In genomic region chr10:68876246-68876918, GRCh38 we compare ENCODE assay signal across 19 cellular contexts. TPM values are rescaled to one million over a fixed set of nuclear protein-coding genes. Genes with fewer than 3 reads are reported as not detected.
A peak's percentile ranks its signal among the peaks of the same experiment; 100 is the strongest.
DNase-seq lines count a peak whose midpoint lies in the region; TF ChIP-seq lines count a peak whose summit lies in the region.
"Had no signal": no experiment of that assay in that cellular context is flagged by ENCODE, and none has a peak within 500 bp of the region (broad histone marks: within the 10 kb centered on the region; RNA-seq: fewer than 3 reads in every experiment).

No MANE protein-coding gene starts in this region.

- no peak overlapping the region for H3K18ac ChIP-seq in mesenchymal stem cell (ENCODE audit: low read depth in 1 of 2, low read length in 2 of 2)

- no peaks in the 10 kb centered on the region for H3K9me3 Mint-ChIP-seq in type B pancreatic cell
- H3K9me3 Mint-ChIP-seq: activated naive CD4-positive, alpha-beta T cell treated with anti-CD3 and anti-CD28 coated beads, Interleukin-2, amount 10 ng/mL, durations not matched to agents 7 days and 5 days; CD4-positive, alpha-beta memory T cell; immature natural killer cell; T-helper 2 cell treated with Interferon-gamma antibody and Interleukin-4, amounts not matched to agents 5 μg/mL and 100 μg/mL, for 36 hours had no signal

- no peak overlapping the region for H2AK5ac ChIP-seq in mesenchymal stem cell (ENCODE audit: low read length, severe bottlenecking)

- H2BK15ac ChIP-seq in mesenchymal stem cell (ENCODE audit: low read depth, poor library complexity, severe bottlenecking): no peak overlapping the region

- WGBS in mesenchymal stem cell: 60% methylated on average over 11 of the region's 11 CpGs

- TF ChIP-seq CTCF in cardiac muscle cell (IDR thresholded peaks at IDR 0.05; ENCODE audit: low read depth, low read length): no peak
- TF ChIP-seq CTCF in right atrium auricular region (IDR thresholded peaks at IDR 0.05): no peak
- TF ChIP-seq CTCF in choroid plexus epithelial cell (conservative IDR thresholded peaks at IDR 0.05; ENCODE audit: low read depth, low read length): no peak
- TF ChIP-seq CTCF in type B pancreatic cell (conservative IDR thresholded peaks at IDR 0.05): no peak
- no peak for TF ChIP-seq CTCF in GM10266 (IDR thresholded peaks at IDR 0.05; ENCODE audit: control insufficient read depth, insufficient read depth, low read depth, missing control alignments)

- no peak overlapping the region for H3K23ac ChIP-seq in mesenchymal stem cell (ENCODE audit: low read length in 2 of 2)

- no peak overlapping the region for H3K4me2 ChIP-seq in mesenchymal stem cell (ENCODE audit: low read length, poor library complexity, severe bottlenecking)

- H3K4me1 ChIP-seq in cardiac muscle cell (ENCODE audit: low read depth) (peaks cover 35% of the 10 kb centered on the region), right atrium auricular region (no peaks in the 10 kb centered on the region), mesenchymal stem cell (ENCODE audit: control insufficient read depth, insufficient read depth, low read depth, low read length) (no peaks in the 10 kb centered on the region)

- no peak overlapping the region for H2AFZ ChIP-seq in mesenchymal stem cell (ENCODE audit: low read depth, low read length)

- no peak overlapping the region for H3K9ac ChIP-seq in mesenchymal stem cell (ENCODE audit: low read length)

- peak overlapping the region; percentile 16 for H3K27ac Mint-ChIP-seq in type B pancreatic cell
- H3K27ac Mint-ChIP-seq: activated naive CD4-positive, alpha-beta T cell treated with anti-CD3 and anti-CD28 coated beads, Interleukin-2, amount 10 ng/mL, durations not matched to agents 7 days and 5 days; CD4-positive, alpha-beta memory T cell; immature natural killer cell; T-helper 2 cell treated with Interferon-gamma antibody and Interleukin-4, amounts not matched to agents 5 μg/mL and 100 μg/mL, for 36 hours had no signal

- no peaks in the 10 kb centered on the region for H3K27me3 Mint-ChIP-seq in type B pancreatic cell

- H4K8ac ChIP-seq in mesenchymal stem cell (ENCODE audit: low read length): no peak overlapping the region

- H2BK5ac ChIP-seq in mesenchymal stem cell (ENCODE audit: low read depth, low read length, poor library complexity, severe bottlenecking): no peak overlapping the region

- H3K36me3 Mint-ChIP-seq in type B pancreatic cell: no peaks in the 10 kb centered on the region
- H3K36me3 Mint-ChIP-seq: activated naive CD4-positive, alpha-beta T cell treated with anti-CD3 and anti-CD28 coated beads, Interleukin-2, amount 10 ng/mL, durations not matched to agents 7 days and 5 days; CD4-positive, alpha-beta memory T cell; immature natural killer cell had no signal

- H3K27me3 ChIP-seq in cardiac muscle cell (no peaks in the 10 kb centered on the region), right atrium auricular region (no peaks in the 10 kb centered on the region), mesenchymal stem cell (ENCODE audit: control insufficient read depth in 1 of 2, insufficient read depth in 1 of 2, low read length in 2 of 2) (no peaks in the 10 kb centered on the region)
- H3K27me3 ChIP-seq: gastrocnemius medialis, pancreas, SJCRH30 had no signal

- H2BK12ac ChIP-seq in mesenchymal stem cell (ENCODE audit: low read length in 2 of 2): no peak overlapping the region

- DNase-seq in cardiac muscle cell (ENCODE audit: low read depth in 1 of 2, low spot score in 1 of 2) (peak in 1 of 2 donors; percentile 45), right atrium auricular region (ENCODE audit: low spot score) (no peak), choroid plexus epithelial cell (ENCODE audit: low read depth) (peak; percentile 45), mesenchymal stem cell (peak; percentile 78), type B pancreatic cell (ENCODE audit: extremely low spot score, unreplicated experiment) (no peak), GDM1 (lab: John Stamatoyannopoulos, UW) (no peak), GM10266 (ENCODE audit: extremely low spot score) (no peak), dedifferentiated amniotic fluid mesenchymal stem cell (ENCODE audit: extremely low spot score) (no peak)
- DNase-seq: activated CD4-positive, alpha-beta T cell treated with anti-CD3 and anti-CD28 coated beads for 48 hours; activated naive CD4-positive, alpha-beta T cell treated with anti-CD3 and anti-CD28 coated beads, Interleukin-2, amount 10 ng/mL, durations not matched to agents 7 days and 5 days; CD4-positive, alpha-beta memory T cell; gastrocnemius medialis; GF-D8; immature natural killer cell; MG63; pancreas; substantia nigra had no signal

- no peak overlapping the region for H3K14ac ChIP-seq in mesenchymal stem cell (ENCODE audit: low read length in 2 of 2)

- no peaks in the 10 kb centered on the region for H3K9me3 ChIP-seq in cardiac muscle cell (ENCODE audit: low read depth)
- no peaks in the 10 kb centered on the region for H3K9me3 ChIP-seq in right atrium auricular region
- H3K9me3 ChIP-seq in mesenchymal stem cell (ENCODE audit: control insufficient read depth, low read length): no peaks in the 10 kb centered on the region
- H3K9me3 ChIP-seq: gastrocnemius medialis, MG63, pancreas, SJCRH30 had no signal

- no peak overlapping the region for H2BK120ac ChIP-seq in mesenchymal stem cell (ENCODE audit: low read depth, low read length)

- H3K36me3 ChIP-seq in cardiac muscle cell (no peaks in the 10 kb centered on the region), right atrium auricular region (no peaks in the 10 kb centered on the region), mesenchymal stem cell (ENCODE audit: control insufficient read depth in 1 of 2, insufficient read depth in 2 of 2, low read depth in 1 of 2, low read length in 2 of 2) (no peaks in the 10 kb centered on the region)
- H3K36me3 ChIP-seq: gastrocnemius medialis, MG63, pancreas, SJCRH30 had no signal

- no peak overlapping the region for H3K4ac ChIP-seq in mesenchymal stem cell (ENCODE audit: low read depth in 1 of 2, low read length in 2 of 2)

- H3K4me3 Mint-ChIP-seq in type B pancreatic cell: no peak overlapping the region
- H3K4me3 Mint-ChIP-seq: activated naive CD4-positive, alpha-beta T cell treated with anti-CD3 and anti-CD28 coated beads, Interleukin-2, amount 10 ng/mL, durations not matched to agents 7 days and 5 days; CD4-positive, alpha-beta memory T cell; immature natural killer cell; T-helper 2 cell treated with Interferon-gamma antibody and Interleukin-4, amounts not matched to agents 5 μg/mL and 100 μg/mL, for 36 hours had no signal

- H3K79me1 ChIP-seq in mesenchymal stem cell (replicated peaks; ENCODE audit: low read length, poor library complexity, severe bottlenecking): no peaks in the 10 kb centered on the region

- no peak overlapping the region for H4K91ac ChIP-seq in mesenchymal stem cell (ENCODE audit: low read length)

- peaks cover 21% of the 10 kb centered on the region for H3K4me1 Mint-ChIP-seq in type B pancreatic cell (ENCODE audit: unreplicated experiment)
- H3K4me1 Mint-ChIP-seq: activated naive CD4-positive, alpha-beta T cell treated with anti-CD3 and anti-CD28 coated beads, Interleukin-2, amount 10 ng/mL, durations not matched to agents 7 days and 5 days; immature natural killer cell had no signal

- H3K27ac ChIP-seq in cardiac muscle cell: peak overlapping the region; percentile 82
- H3K27ac ChIP-seq in right atrium auricular region: no peak overlapping the region
- H3K27ac ChIP-seq in mesenchymal stem cell (ENCODE audit: low read length, poor library complexity, severe bottlenecking): no peak overlapping the region
- H3K27ac ChIP-seq: pancreas, SJCRH30 had no signal

- H3K4me3 ChIP-seq in cardiac muscle cell: no peak overlapping the region
- no peak overlapping the region for H3K4me3 ChIP-seq in right atrium auricular region
- no peak overlapping the region for H3K4me3 ChIP-seq in choroid plexus epithelial cell (ENCODE audit: low read depth, low read length)
- H3K4me3 ChIP-seq in mesenchymal stem cell (ENCODE audit: insufficient read depth in 1 of 2, low read depth in 1 of 2, low read length in 2 of 2): no peak overlapping the region
- H3K4me3 ChIP-seq: gastrocnemius medialis, MG63, pancreas, SJCRH30 had no signal

RNA-seq across cellular contexts. Expression of gene DDX50, which starts 24.7 kb away (rescaled TPM):
- total RNA-seq in cardiac muscle cell: 48.2 and 52.0 TPM in 2 replicates
- polyA plus RNA-seq in cardiac muscle cell: 48.6 and 52.7 TPM in 2 replicates
- 10 to 100 TPM; 18.9 to 22.3 TPM for total RNA-seq in right atrium auricular region
- polyA plus RNA-seq in mesenchymal stem cell (2013, experiment 1 of 2): 32.5 TPM
- polyA plus RNA-seq in mesenchymal stem cell (2013, experiment 2 of 2): 32.6 TPM
- 28.7 and 44.2 TPM in 2 replicates for total RNA-seq in type B pancreatic cell (ENCODE audit: low replicate concordance)

RNA-seq across cellular contexts. Expression of gene STOX1, which starts 49.1 kb away (rescaled TPM):
- total RNA-seq in cardiac muscle cell: 6.0 TPM in 2 replicates
- polyA plus RNA-seq in cardiac muscle cell: 6.7 and 10.6 TPM in 2 replicates
- under 1 TPM; 0.26 to 0.47 TPM for total RNA-seq in right atrium auricular region
- 0.10 TPM for polyA plus RNA-seq in mesenchymal stem cell (2013, experiment 1 of 2)
- 0.10 TPM for polyA plus RNA-seq in mesenchymal stem cell (2013, experiment 2 of 2)
- total RNA-seq in type B pancreatic cell (ENCODE audit: low replicate concordance): 2.8 and 4.0 TPM in 2 replicates
- polyA plus RNA-seq: immature natural killer cell had no signal

Comparison
In these comparisons a context has a peak if more than half of its experiments do, and no peak if none do; other contexts are left out.
1. DNase-seq: peak in choroid plexus epithelial cell (single experiment) and mesenchymal stem cell (single experiment); none in right atrium auricular region (single experiment), type B pancreatic cell (single experiment), GDM1 (single experiment), GM10266 (single experiment) and dedifferentiated amniotic fluid mesenchymal stem cell (single experiment).